In genomic region chr4:47274931-47275330, GRCh38 we compare ENCODE assay signal across 21 cellular contexts.
"Had no signal": no experiment of that assay in that cellular context is flagged by ENCODE, and none has a peak within 500 bp of the region (broad histone marks: within the 10 kb centered on the region; RNA-seq: fewer than 3 reads in every experiment).

No MANE protein-coding gene starts in this region.

- H3K4me1 ChIP-seq: parathyroid adenoma, sigmoid colon, stomach, testis, upper lobe of left lung had no signal

- H3K9ac ChIP-seq: parathyroid adenoma had no signal

- H2AFZ ChIP-seq: parathyroid adenoma had no signal

- DNase-seq: activated CD4-positive, alpha-beta T cell treated with anti-CD3 and anti-CD28 coated beads, Interleukin-2, amount 10 ng/mL, durations not matched to agents 24 days and 14 days; activated CD8-positive, alpha-beta T cell treated with anti-CD3 and anti-CD28 coated beads for 36 hours; activated naive CD4-positive, alpha-beta T cell treated with Interleukin-2 at 50 U/mL for 16 hours; activated naive CD8-positive, alpha-beta T cell treated with anti-CD3 and anti-CD28 coated beads, Interleukin-2, amount 10 ng/mL, durations not matched to agents 7 days and 5 days; activated T-cell treated with anti-CD3 and anti-CD28 coated beads, Interleukin-2, amount 50 U/mL, for 1 hour; anterior cingulate cortex; dermis blood vessel endothelial cell; effector memory CD8-positive, alpha-beta T cell; kidney glomerular epithelial cell; left ventricle myocardium superior; natural killer cell; sigmoid colon; stimulated activated CD4-positive, alpha-beta T cell treated with anti-CD3 and anti-CD28 coated beads, Interleukin-4, amount 100 ng/mL, for 24 hours; stomach; T1000; testis; upper lobe of left lung had no signal

- ATAC-seq: activated CD8-positive, alpha-beta T cell treated with anti-CD3 and anti-CD28 coated beads for 36 hours; effector memory CD8-positive, alpha-beta T cell; left ventricle myocardium superior; natural killer cell; stimulated activated effector memory CD8-positive, alpha-beta T cell treated with anti-CD3 and anti-CD28 coated beads, Interleukin-12 subunit alpha, Interleukin-12 subunit beta, amount 100 ng/mL, for 72 hours had no signal

- FAIRE-seq: bronchial epithelial cell, frontal cortex had no signal

- H3K4me3 ChIP-seq: sigmoid colon, stomach, testis, upper lobe of left lung had no signal

- H3K27ac ChIP-seq: parathyroid adenoma, sigmoid colon, stomach, testis, upper lobe of left lung had no signal

- H3K79me2 ChIP-seq: parathyroid adenoma had no signal

- H3K27me3 ChIP-seq: sigmoid colon, stomach, testis, upper lobe of left lung had no signal

- H3K36me3 ChIP-seq: sigmoid colon, stomach, upper lobe of left lung had no signal

- H3K9me3 ChIP-seq: sigmoid colon, stomach, testis, upper lobe of left lung had no signal
